ENCODE assay signal across 31 cellular contexts in the genomic region with DNA sequence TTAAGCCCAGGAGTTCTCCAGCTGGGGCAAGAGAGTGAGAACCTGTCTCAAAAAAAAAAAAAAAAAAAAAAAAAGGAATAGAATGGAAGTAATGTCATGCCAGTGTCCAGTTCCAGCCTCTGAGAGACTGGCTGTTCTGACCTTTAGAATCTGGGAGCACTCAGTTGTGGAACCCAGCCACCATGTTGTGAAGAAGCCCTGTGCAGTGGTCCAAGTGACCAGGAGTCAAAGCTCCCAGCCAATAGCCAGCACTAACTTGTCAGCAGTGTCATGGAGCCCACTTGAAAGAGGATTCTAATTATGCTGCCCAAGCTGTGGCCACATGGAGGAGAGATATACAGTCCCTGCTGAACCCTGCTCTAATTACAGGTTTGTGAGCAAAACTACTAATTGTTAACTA. TPM values are rescaled to one million over a fixed set of nuclear protein-coding genes. Genes with fewer than 3 reads are reported as not detected.
"Had no signal": no experiment of that assay in that cellular context is flagged by ENCODE, and none has a peak within 500 bp of the region (broad histone marks: within the 10 kb centered on the region; RNA-seq: fewer than 3 reads in every experiment).

No MANE protein-coding gene starts in this region.

- H3K27me3 ChIP-seq: brain microvascular endothelial cell, esophagus muscularis mucosa, foreskin keratinocyte, gastrocnemius medialis, heart right ventricle had no signal

- H3K36me3 ChIP-seq: brain microvascular endothelial cell, esophagus muscularis mucosa, gastrocnemius medialis, WERI-Rb-1 had no signal

- FAIRE-seq: astrocyte, bronchial epithelial cell, colon had no signal

- H3K27me3 Mint-ChIP-seq: activated B cell treated with CpG ODN at 0.5 μM for 24 hours had no signal

- H3K36me3 Mint-ChIP-seq: activated naive CD4-positive, alpha-beta T cell treated with anti-CD3 and anti-CD28 coated beads, Interleukin-2, amount 10 ng/mL, durations not matched to agents 7 days and 5 days; activated naive CD4-positive, alpha-beta T cell treated with anti-CD3 and anti-CD28 coated beads, Interleukin-2, amount 50 U/mL, for 72 hours had no signal

- H3K4me1 Mint-ChIP-seq: activated B cell treated with CpG ODN at 0.5 μM for 24 hours; activated CD4-positive, alpha-beta memory T cell treated with anti-CD3 and anti-CD28 coated beads, Interleukin-2, amount 10 ng/mL, durations not matched to agents 7 days and 5 days; central memory CD8-positive, alpha-beta T cell had no signal

- H3K4me3 Mint-ChIP-seq: activated B cell treated with CpG ODN at 0.5 μM for 24 hours; activated CD4-positive, alpha-beta memory T cell treated with anti-CD3 and anti-CD28 coated beads, Interleukin-2, amount 10 ng/mL, durations not matched to agents 7 days and 5 days; activated CD4-positive, alpha-beta T cell treated with anti-CD3 and anti-CD28 coated beads, Interleukin-2, amount 10 ng/mL, durations not matched to agents 24 days and 14 days; activated naive CD4-positive, alpha-beta T cell treated with anti-CD3 and anti-CD28 coated beads, Interleukin-2, amount 10 ng/mL, durations not matched to agents 7 days and 5 days; activated naive CD8-positive, alpha-beta T cell treated with anti-CD3 and anti-CD28 coated beads, Interleukin-2, amount 10 ng/mL, durations not matched to agents 7 days and 5 days; activated T-cell treated with anti-CD3 and anti-CD28 coated beads, Interleukin-2, amount 50 U/mL, for 24 hours; activated T-cell treated with anti-CD3 and anti-CD28 coated beads, Interleukin-2, amount 50 U/mL, for 72 hours; central memory CD8-positive, alpha-beta T cell; effector memory CD8-positive, alpha-beta T cell; T-helper 17 cell; T-helper 2 cell treated with Interferon-gamma antibody and Interleukin-4, amounts not matched to agents 5 μg/mL and 100 μg/mL, for 36 hours had no signal

- H3K4me3 ChIP-seq: esophagus muscularis mucosa, gastrocnemius medialis, heart right ventricle had no signal

- H3K27ac Mint-ChIP-seq: activated B cell treated with CpG ODN at 0.5 μM for 24 hours; activated CD4-positive, alpha-beta memory T cell treated with anti-CD3 and anti-CD28 coated beads, Interleukin-2, amount 10 ng/mL, durations not matched to agents 7 days and 5 days; activated CD4-positive, alpha-beta T cell treated with anti-CD3 and anti-CD28 coated beads, Interleukin-2, amount 10 ng/mL, durations not matched to agents 24 days and 14 days; activated naive CD4-positive, alpha-beta T cell treated with anti-CD3 and anti-CD28 coated beads, Interleukin-2, amount 10 ng/mL, durations not matched to agents 7 days and 5 days; activated naive CD8-positive, alpha-beta T cell treated with anti-CD3 and anti-CD28 coated beads, Interleukin-2, amount 10 ng/mL, durations not matched to agents 7 days and 5 days; activated T-cell treated with anti-CD3 and anti-CD28 coated beads, Interleukin-2, amount 50 U/mL, for 24 hours; activated T-cell treated with anti-CD3 and anti-CD28 coated beads, Interleukin-2, amount 50 U/mL, for 72 hours; effector memory CD8-positive, alpha-beta T cell; T-helper 17 cell; T-helper 2 cell treated with Interferon-gamma antibody and Interleukin-4, amounts not matched to agents 5 μg/mL and 100 μg/mL, for 36 hours had no signal

- H3K27ac ChIP-seq: brain microvascular endothelial cell, esophagus muscularis mucosa, foreskin keratinocyte, gastrocnemius medialis, heart right ventricle, WERI-Rb-1 had no signal

- ATAC-seq: activated CD4-positive, CD25-positive, alpha-beta regulatory T cell treated with anti-CD3 and anti-CD28 coated beads, Interleukin-2, amount 50 U/mL, for 24 hours; activated naive CD4-positive, alpha-beta T cell treated with anti-CD3 and anti-CD28 coated beads, Interleukin-2, amount 50 U/mL, for 72 hours; activated T-cell treated with anti-CD3 and anti-CD28 coated beads, Interleukin-2, amount 50 U/mL, for 72 hours; effector memory CD8-positive, alpha-beta T cell; foreskin keratinocyte; gastrocnemius medialis; T-helper 17 cell had no signal

- H3K4me1 ChIP-seq: esophagus muscularis mucosa had no signal

- H3K9me3 Mint-ChIP-seq: activated B cell treated with CpG ODN at 0.5 μM for 24 hours; activated CD4-positive, alpha-beta memory T cell treated with anti-CD3 and anti-CD28 coated beads, Interleukin-2, amount 10 ng/mL, durations not matched to agents 7 days and 5 days; central memory CD8-positive, alpha-beta T cell; effector memory CD8-positive, alpha-beta T cell; T-helper 2 cell treated with Interferon-gamma antibody and Interleukin-4, amounts not matched to agents 5 μg/mL and 100 μg/mL, for 36 hours had no signal

- H3K9me3 ChIP-seq: esophagus muscularis mucosa, gastrocnemius medialis had no signal

- DNase-seq: activated B cell treated with CpG ODN at 0.5 μM for 24 hours; activated CD4-positive, alpha-beta memory T cell treated with anti-CD3 and anti-CD28 coated beads, Interleukin-2, amount 10 ng/mL, durations not matched to agents 7 days and 5 days; activated CD4-positive, alpha-beta T cell treated with anti-CD3 and anti-CD28 coated beads, Interleukin-2, amount 10 ng/mL, durations not matched to agents 24 days and 14 days; activated CD8-positive, alpha-beta memory T cell treated with anti-CD3 and anti-CD28 coated beads, Interleukin-2, amount 50 U/mL, for 48 hours; activated gamma-delta T cell; activated naive CD4-positive, alpha-beta T cell; activated naive CD4-positive, alpha-beta T cell treated with anti-CD3 and anti-CD28 coated beads, Interleukin-2, amount 10 ng/mL, durations not matched to agents 7 days and 5 days; activated naive CD8-positive, alpha-beta T cell treated with anti-CD3 and anti-CD28 coated beads, Interleukin-2, amount 10 ng/mL, durations not matched to agents 7 days and 5 days; activated T-cell treated with anti-CD3 and anti-CD28 coated beads for 4 hours; activated T-cell treated with anti-CD3 and anti-CD28 coated beads, Interleukin-2, amount 50 U/mL, for 24 hours; activated T-cell treated with anti-CD3 and anti-CD28 coated beads, Interleukin-2, amount 50 U/mL, for 72 hours; cortex of kidney; effector CD4-positive, alpha-beta T cell; effector memory CD8-positive, alpha-beta T cell; erythroblast; foreskin keratinocyte; gastrocnemius medialis; heart right ventricle; T-helper 1 cell; T-helper 17 cell; T1000; WERI-Rb-1 had no signal

RNA-seq across cellular contexts. Expression of gene CLEC3B, which starts 55.4 kb away (rescaled TPM):
- total RNA-seq: activated B cell treated with CpG ODN at 0.5 μM for 24 hours; activated CD4-positive, alpha-beta memory T cell treated with anti-CD3 and anti-CD28 coated beads, Interleukin-2, amount 10 ng/mL, durations not matched to agents 7 days and 5 days; activated CD4-positive, alpha-beta T cell treated with anti-CD3 and anti-CD28 coated beads, Interleukin-2, amount 10 ng/mL, durations not matched to agents 24 days and 14 days; activated naive CD4-positive, alpha-beta T cell treated with anti-CD3 and anti-CD28 coated beads, Interleukin-2, amount 50 U/mL, for 72 hours; bronchial epithelial cell; foreskin keratinocyte had no signal
- polyA plus RNA-seq: foreskin keratinocyte had no signal
